In genomic region chr14:33631021-33631420, GRCh38 we compare ENCODE assay signal across 30 cellular contexts.
"Had no signal": no experiment of that assay in that cellular context is flagged by ENCODE, and none has a peak within 500 bp of the region (broad histone marks: within the 10 kb centered on the region; RNA-seq: fewer than 3 reads in every experiment).

No MANE protein-coding gene starts in this region.

- H3K4me1 ChIP-seq: esophagus squamous epithelium, foreskin keratinocyte, gastrocnemius medialis had no signal

- H3K36me3 ChIP-seq: esophagus squamous epithelium, gastrocnemius medialis, WERI-Rb-1 had no signal

- H3K9me3 Mint-ChIP-seq: activated B cell treated with CpG ODN at 0.5 μM for 24 hours; activated CD8-positive, alpha-beta T cell treated with anti-CD3 and anti-CD28 coated beads for 36 hours; activated T-cell treated with anti-CD3 and anti-CD28 coated beads, Interleukin-2, amount 50 U/mL, for 4 hours; activated T-helper 17 cell treated with anti-CD3 and anti-CD28 coated beads, Interleukin-2, amount 50 U/mL, for 72 hours; T-helper 2 cell treated with Interferon-gamma antibody and Interleukin-4, amounts not matched to agents 5 μg/mL and 100 μg/mL, for 36 hours had no signal

- H3K27ac Mint-ChIP-seq: activated B cell treated with CpG ODN at 0.5 μM for 24 hours; activated CD8-positive, alpha-beta T cell treated with anti-CD3 and anti-CD28 coated beads for 36 hours; activated naive CD8-positive, alpha-beta T cell; activated T-helper 17 cell treated with anti-CD3 and anti-CD28 coated beads, Interleukin-2, amount 50 U/mL, for 72 hours; T-helper 17 cell; T-helper 2 cell treated with Interferon-gamma antibody and Interleukin-4, amounts not matched to agents 5 μg/mL and 100 μg/mL, for 36 hours had no signal

- H3K36me3 Mint-ChIP-seq: activated naive CD8-positive, alpha-beta T cell had no signal

- H3K4me3 ChIP-seq: body of pancreas, esophagus squamous epithelium, gastrocnemius medialis had no signal

- DNase-seq: activated B cell treated with CpG ODN at 0.5 μM for 24 hours; activated CD4-positive, alpha-beta T cell treated with anti-CD3 and anti-CD28 coated beads for 48 hours; activated CD4-positive, alpha-beta T cell treated with anti-CD3 and anti-CD28 coated beads, Interleukin-2, amount 50 U/mL, for 1 hour; activated CD4-positive, alpha-beta T cell treated with anti-CD3 and anti-CD28 coated beads, Interleukin-2, amount 50 U/mL, for 48 hours; activated CD8-positive, alpha-beta memory T cell treated with anti-CD3 and anti-CD28 coated beads for 24 hours; activated CD8-positive, alpha-beta T cell treated with anti-CD3 and anti-CD28 coated beads for 36 hours; activated effector memory CD4-positive, alpha-beta T cell treated with Interleukin-2 at 50 U/mL for 16 hours; activated gamma-delta T cell treated with Interleukin-2 at 50 U/mL for 16 hours; activated naive CD4-positive, alpha-beta T cell treated with anti-CD3 and anti-CD28 coated beads, Interleukin-2, amount 50 U/mL, for 16 hours; activated naive CD4-positive, alpha-beta T cell treated with Interleukin-2 at 50 U/mL for 16 hours; activated T-cell treated with anti-CD3 and anti-CD28 coated beads, Interleukin-2, amount 50 U/mL, for 4 hours; amniotic stem cell; anterior cingulate cortex; body of pancreas; caudate nucleus; cortex of kidney; dermis blood vessel endothelial cell; effector CD4-positive, alpha-beta T cell; esophagus squamous epithelium; foreskin keratinocyte; gastrocnemius medialis; T-helper 1 cell; T-helper 17 cell; T1000; WERI-Rb-1 had no signal

- H3K4me1 Mint-ChIP-seq: activated B cell treated with CpG ODN at 0.5 μM for 24 hours; activated T-helper 17 cell treated with anti-CD3 and anti-CD28 coated beads, Interleukin-2, amount 50 U/mL, for 72 hours; T-helper 17 cell had no signal

- H3K27ac ChIP-seq: body of pancreas, epithelial cell of prostate, esophagus squamous epithelium, foreskin keratinocyte, gastrocnemius medialis, WERI-Rb-1 had no signal

- H3K9me3 ChIP-seq: body of pancreas, esophagus squamous epithelium, gastrocnemius medialis had no signal

- H3K27me3 ChIP-seq: body of pancreas, esophagus squamous epithelium, gastrocnemius medialis had no signal

- H3K4me3 Mint-ChIP-seq: activated B cell treated with CpG ODN at 0.5 μM for 24 hours; activated CD8-positive, alpha-beta T cell treated with anti-CD3 and anti-CD28 coated beads for 36 hours; activated naive CD8-positive, alpha-beta T cell; activated T-cell treated with anti-CD3 and anti-CD28 coated beads, Interleukin-2, amount 50 U/mL, for 4 hours; activated T-helper 17 cell treated with anti-CD3 and anti-CD28 coated beads, Interleukin-2, amount 50 U/mL, for 72 hours; T-helper 17 cell; T-helper 2 cell treated with Interferon-gamma antibody and Interleukin-4, amounts not matched to agents 5 μg/mL and 100 μg/mL, for 36 hours had no signal

- ATAC-seq: activated CD4-positive, CD25-positive, alpha-beta regulatory T cell treated with anti-CD3 and anti-CD28 coated beads, Interleukin-2, amount 50 U/mL, for 24 hours; activated CD8-positive, alpha-beta T cell treated with anti-CD3 and anti-CD28 coated beads for 36 hours; activated T-cell treated with anti-CD3 and anti-CD28 coated beads, Interleukin-2, amount 50 U/mL, for 4 hours; activated T-helper 17 cell treated with anti-CD3 and anti-CD28 coated beads, Interleukin-2, amount 50 U/mL, for 72 hours; body of pancreas; foreskin keratinocyte; gastrocnemius medialis; T-helper 17 cell had no signal

- H3K27me3 Mint-ChIP-seq: activated B cell treated with CpG ODN at 0.5 μM for 24 hours; activated CD8-positive, alpha-beta T cell treated with anti-CD3 and anti-CD28 coated beads for 36 hours had no signal
